Comparison of ENCODE assay signal across 8 cellular contexts in the genomic region with DNA sequence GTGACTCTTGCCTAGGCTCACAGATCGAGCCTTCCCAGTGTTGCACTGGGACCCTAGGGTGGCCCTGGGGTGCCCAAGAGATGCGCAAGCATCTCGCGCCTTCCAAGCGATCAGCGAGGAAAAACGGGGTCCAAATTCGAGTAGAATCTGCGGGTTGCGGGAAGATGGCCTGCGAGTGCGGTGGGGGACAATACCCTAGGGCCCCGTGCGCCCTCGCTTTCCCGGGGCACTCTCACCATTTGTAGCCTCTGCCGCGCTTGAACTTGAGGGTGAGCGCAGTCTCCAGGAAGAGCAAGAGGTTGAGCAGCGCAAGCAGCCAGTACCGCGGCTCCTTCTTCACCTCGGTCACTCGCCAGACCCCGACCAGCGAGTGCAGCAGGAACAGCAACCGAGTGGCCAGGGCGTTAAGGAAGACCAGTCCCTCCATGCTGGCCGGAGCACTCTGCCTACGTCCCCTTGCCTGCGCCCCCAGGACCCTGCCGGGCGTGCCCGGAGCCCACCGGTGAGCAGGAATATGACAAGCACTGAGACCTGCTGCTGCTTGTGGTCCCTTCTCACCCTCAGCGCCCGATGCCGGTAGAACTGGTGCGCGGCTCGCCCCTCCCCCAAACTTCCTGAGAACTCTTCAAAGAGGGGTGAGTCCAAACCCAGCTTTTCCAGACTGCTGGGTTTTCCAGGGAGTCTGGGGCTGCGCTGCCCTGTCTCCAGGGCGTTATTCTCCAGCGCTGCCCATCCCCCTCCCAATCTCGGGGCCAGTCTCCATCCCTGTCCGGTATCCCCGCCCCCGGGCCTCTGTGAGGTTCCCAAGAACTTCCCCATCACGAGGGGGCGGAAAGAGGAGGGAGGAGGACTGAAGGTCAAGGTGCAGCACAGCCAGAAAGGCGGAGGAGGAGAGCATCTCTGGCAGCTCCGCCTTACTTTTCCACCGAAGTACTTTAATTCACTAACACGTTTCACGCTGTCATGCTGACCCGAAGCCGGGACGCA. TPM values are rescaled to one million over a fixed set of nuclear protein-coding genes. Genes with fewer than 3 reads are reported as not detected.
DNase-seq lines count a peak whose midpoint lies in the region; ATAC-seq and TF ChIP-seq lines count a peak whose summit lies in the region.

A gene (minus strand): TSS at position 727 of the 987 bp plus-strand sequence. CDS start 300 bp downstream, at position 427.

- H4K20me1 ChIP-seq in MM.1S (ENCODE audit: insufficient read depth, low read length), result no peaks in the 10 kb centered on the region

- intact Hi-C loops in left colon (cut with DNase I, micrococcal nuclease), result no loop called here

- H3K4me1 ChIP-seq in MM.1S (ENCODE audit: low read length), result no peaks in the 10 kb centered on the region

- H3K27me3 Mint-ChIP-seq in stimulated activated naive B cell treated with anti-CD40 and anti-IgM and Interleukin-4, amounts not matched to agents 10 μg/mL and 1 μg/mL and 100 μg/mL, for 72 hours, result peaks cover 48 to 50% of the 10 kb centered on the region in 2 donors

- no peaks in the 10 kb centered on the region for H3K9me3 ChIP-seq in KOPT-K1 (ENCODE audit: insufficient read depth, low read length, poor library complexity, severe bottlenecking)
- H3K9me3 ChIP-seq in MM.1S (replicated peaks; ENCODE audit: insufficient read depth, low read length), result no peaks in the 10 kb centered on the region

- H3K27me3 ChIP-seq in MM.1S (replicated peaks; ENCODE audit: insufficient read depth, low read length), result no peaks in the 10 kb centered on the region

- H3K27ac ChIP-seq in KOPT-K1 (ENCODE audit: low read depth, low read length, poor library complexity, severe bottlenecking), result peak within 1 kb of the TSS; percentile 64
- no peak within 1 kb of the TSS for H3K27ac ChIP-seq in MM.1S (ENCODE audit: low read length)

- H3K9ac ChIP-seq in MM.1S (ENCODE audit: low read length), result no peak within 1 kb of the TSS

- H3K4me2 ChIP-seq in MM.1S (ENCODE audit: low read depth, low read length), result no peak within 1 kb of the TSS

- TF ChIP-seq CTCF in choroid plexus epithelial cell (conservative IDR thresholded peaks at IDR 0.05; ENCODE audit: low read depth, low read length) (no peak), MM.1S (IDR thresholded peaks at IDR 0.05; ENCODE audit: low read length) (no peak)

- H3K4me3 Mint-ChIP-seq in stimulated activated naive B cell treated with anti-CD40 and anti-IgM and Interleukin-4, amounts not matched to agents 10 μg/mL and 1 μg/mL and 100 μg/mL, for 72 hours, result peak within 1 kb of the TSS; percentile 34 to 59

- no peaks in the 10 kb centered on the region for H3K79me2 ChIP-seq in MM.1S (ENCODE audit: low read length)

- ATAC-seq in left colon (no peak), HG02798 (IDR thresholded peaks at IDR 0.05; ENCODE audit: poor library complexity, unreplicated experiment) (no peak), HG02642 (IDR thresholded peaks at IDR 0.05; ENCODE audit: poor library complexity, unreplicated experiment) (no peak)
- peak; percentile 31 to 38 for ATAC-seq in stimulated activated naive B cell treated with anti-CD40 and anti-IgM and Interleukin-4, amounts not matched to agents 10 μg/mL and 1 μg/mL and 100 μg/mL, for 72 hours (replicated peaks)

- DNase-seq in choroid plexus epithelial cell (ENCODE audit: low read depth), result peak; percentile 46
- peak; percentile 54 to 62 for DNase-seq in left colon
- DNase-seq in stimulated activated naive B cell treated with anti-CD40 and anti-IgM and Interleukin-4, amounts not matched to agents 10 μg/mL and 1 μg/mL and 100 μg/mL, for 72 hours, result no peak
- DNase-seq in MM.1S, result no peak
- no peak for DNase-seq in NCI-H2171 (lab: John Stamatoyannopoulos, UW)

- peaks cover 5 to 15% of the 10 kb centered on the region in 2 donors for H3K4me1 Mint-ChIP-seq in stimulated activated naive B cell treated with anti-CD40 and anti-IgM and Interleukin-4, amounts not matched to agents 10 μg/mL and 1 μg/mL and 100 μg/mL, for 72 hours

- H3K36me3 ChIP-seq in KOPT-K1 (ENCODE audit: insufficient read depth, low read length), result no peaks in the 10 kb centered on the region
- no peaks in the 10 kb centered on the region for H3K36me3 ChIP-seq in MM.1S (replicated peaks; ENCODE audit: insufficient read depth, low read length)

- H3K36me3 Mint-ChIP-seq in stimulated activated naive B cell treated with anti-CD40 and anti-IgM and Interleukin-4, amounts not matched to agents 10 μg/mL and 1 μg/mL and 100 μg/mL, for 72 hours, result no peaks in the 10 kb centered on the region

- no peak within 1 kb of the TSS for H2AFZ ChIP-seq in MM.1S (ENCODE audit: low read length)

- no peaks in the 10 kb centered on the region for H3F3A ChIP-seq in MM.1S (ENCODE audit: insufficient read depth, low read length)

- H3K27ac Mint-ChIP-seq in stimulated activated naive B cell treated with anti-CD40 and anti-IgM and Interleukin-4, amounts not matched to agents 10 μg/mL and 1 μg/mL and 100 μg/mL, for 72 hours, result no peak within 1 kb of the TSS

- H3K4me3 ChIP-seq in choroid plexus epithelial cell (ENCODE audit: low read depth, low read length), result peak within 1 kb of the TSS; percentile 69
- no peak within 1 kb of the TSS for H3K4me3 ChIP-seq in MM.1S (ENCODE audit: low read length)

- no peaks in the 10 kb centered on the region for H3K9me3 Mint-ChIP-seq in stimulated activated naive B cell treated with anti-CD40 and anti-IgM and Interleukin-4, amounts not matched to agents 10 μg/mL and 1 μg/mL and 100 μg/mL, for 72 hours

- H3K9me2 ChIP-seq in MM.1S (replicated peaks; ENCODE audit: insufficient read depth, low read length), result no peaks in the 10 kb centered on the region

RNA-seq across cellular contexts. Expression of the gene that starts here (rescaled TPM):
- under 1 TPM; 0.40 to 0.75 TPM for total RNA-seq in left colon

Comparison
In these comparisons a context has a peak if more than half of its experiments do, and no peak if none do; other contexts are left out.
1. Peak in DNase-seq in left colon; RNA of the gene not detected or under 1 TPM.
2. ATAC-seq: peak in stimulated activated naive B cell treated with anti-CD40 and anti-IgM and Interleukin-4, amounts not matched to agents 10 μg/mL and 1 μg/mL and 100 μg/mL, for 72 hours (2 of 2); none in left colon (single experiment), HG02798 (single experiment) and HG02642 (single experiment).